Comparison of ENCODE assay signal across 20 cellular contexts in the genomic region with DNA sequence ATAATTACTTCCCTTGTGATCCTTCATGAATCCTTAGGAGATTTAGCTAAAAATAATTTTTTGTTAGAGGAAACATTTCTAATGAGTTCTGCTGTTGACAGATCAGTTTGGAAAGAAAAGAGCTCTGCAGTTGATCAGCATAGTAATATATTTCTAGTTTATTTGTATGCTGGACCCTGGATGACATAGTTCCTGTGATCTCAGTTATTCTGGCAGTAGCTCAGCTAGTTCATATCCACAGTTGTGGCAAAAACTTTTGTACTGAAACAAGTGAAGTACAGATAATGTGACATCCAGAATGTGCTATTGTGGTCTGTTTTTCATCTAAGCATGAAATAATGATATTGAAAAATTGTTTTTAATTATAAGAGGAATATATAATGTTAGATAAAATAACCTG. TPM values are rescaled to one million over a fixed set of nuclear protein-coding genes. Genes with fewer than 3 reads are reported as not detected.
A peak's percentile ranks its signal among the peaks of the same experiment; 100 is the strongest.
DNase-seq lines count a peak whose midpoint lies in the region; ATAC-seq and TF ChIP-seq lines count a peak whose summit lies in the region.
"Had no signal": no experiment of that assay in that cellular context is flagged by ENCODE, and none has a peak within 500 bp of the region (broad histone marks: within the 10 kb centered on the region; RNA-seq: fewer than 3 reads in every experiment).

No MANE protein-coding gene starts in this region.

- TF ChIP-seq CTCF in choroid plexus epithelial cell (conservative IDR thresholded peaks at IDR 0.05; ENCODE audit: low read depth, low read length), result no peak

- intact Hi-C loops in Right ventricle myocardium inferior (cut with DNase I), result no loop called here
- intact Hi-C loops in cardiac septum (cut with DNase I), result no loop called here
- intact Hi-C loops in left ventricle myocardium superior (cut with micrococcal nuclease), result no loop called here

- H3K4me3 ChIP-seq in choroid plexus epithelial cell (ENCODE audit: low read depth, low read length), result no peak overlapping the region
- H3K4me3 ChIP-seq: BLaER1 treated with 17β-estradiol and CSF1 and Interleukin-3, amounts not matched to agents 10 nM and 100 nM; prostate gland had no signal

- ATAC-seq in Right ventricle myocardium inferior (peak; percentile 60), left ventricle myocardium superior (peak; percentile 27), HG02571 (IDR thresholded peaks at IDR 0.05; ENCODE audit: unreplicated experiment) (no peak), GM21717 (IDR thresholded peaks at IDR 0.05; ENCODE audit: unreplicated experiment) (no peak)
- ATAC-seq: activated CD4-positive, alpha-beta T cell treated with anti-CD3 and anti-CD28 coated beads for 36 hours; foreskin keratinocyte; natural killer cell treated with Interleukin-12 subunit alpha and Interleukin-12 subunit beta and Interleukin-15 and Interleukin-18, amount 100 ng/mL, for 72 hours had no signal

- no peak for DNase-seq in Right ventricle myocardium inferior (ENCODE audit: missing footprints)
- no peak for DNase-seq in cardiac septum (ENCODE audit: low spot score)
- peak; percentile 37 for DNase-seq in choroid plexus epithelial cell (ENCODE audit: low read depth)
- DNase-seq in left ventricle myocardium superior, result no peak
- peak; percentile 47 for DNase-seq in superior temporal gyrus (ENCODE audit: extremely low spot score)
- no peak for DNase-seq in NCI-H1417 (lab: John Stamatoyannopoulos, UW)
- DNase-seq: 8988T; activated CD4-positive, alpha-beta T cell treated with anti-CD3 and anti-CD28 coated beads for 36 hours; endodermal cell; foreskin keratinocyte; mesenchymal stem cell; NCI-H1417 treated with DMSO at 0.1 percent for 48 hours; RPMI8226; small intestine; stimulated activated CD4-positive, alpha-beta T cell treated with anti-CD3 and anti-CD28 coated beads, Interleukin-4, amount 100 ng/mL, for 4 hours had no signal

RNA-seq across cellular contexts. Expression of a gene that starts 33.7 kb away (rescaled TPM):
- total RNA-seq in Right ventricle myocardium inferior, result 43.5 TPM
- total RNA-seq in cardiac septum, result 91.7 TPM
- 52.6 TPM for total RNA-seq in left ventricle myocardium superior

Comparison
In these comparisons a context has a peak if more than half of its experiments do, and no peak if none do; other contexts are left out.
1. ATAC-seq: peak in Right ventricle myocardium inferior (single experiment) and left ventricle myocardium superior (single experiment); none in HG02571 (single experiment) and GM21717 (single experiment).
2. DNase-seq: peak in choroid plexus epithelial cell (single experiment) and superior temporal gyrus (single experiment); none in Right ventricle myocardium inferior (single experiment), cardiac septum (single experiment), left ventricle myocardium superior (single experiment) and NCI-H1417 (0 of 3).